31 cellular contexts compared by ENCODE assay signal in genomic region chr1:228246216-228246900, GRCh38.
"Had no signal": no experiment of that assay in that cellular context is flagged by ENCODE, and none has a peak within 500 bp of the region (broad histone marks: within the 10 kb centered on the region; RNA-seq: fewer than 3 reads in every experiment).

No MANE protein-coding gene starts in this region.

- ATAC-seq: Panc1, SK-N-SH treated with all-trans-retinoic acid at 6 μM for 48 hours had no signal

- H3K4me3 ChIP-seq: ascending aorta, MG63 had no signal

- H3K4me1 ChIP-seq: ascending aorta had no signal

- DNase-seq: activated B cell treated with CpG ODN at 0.5 μM for 24 hours; activated CD4-positive, alpha-beta memory T cell treated with anti-CD3 and anti-CD28 coated beads, Interleukin-2, amount 10 ng/mL, durations not matched to agents 7 days and 5 days; activated CD4-positive, alpha-beta T cell treated with anti-CD3 and anti-CD28 coated beads for 4 hours; activated CD4-positive, CD25-positive, alpha-beta regulatory T cell treated with anti-CD3 and anti-CD28 coated beads, Interleukin-2, amount 50 U/mL, for 72 hours; activated gamma-delta T cell; activated naive CD4-positive, alpha-beta T cell treated with Interleukin-2 at 50 U/mL for 16 hours; activated naive CD8-positive, alpha-beta T cell treated with anti-CD3 and anti-CD28 coated beads, Interleukin-2, amount 10 ng/mL, durations not matched to agents 7 days and 5 days; activated T-cell treated with anti-CD3 and anti-CD28 coated beads, Interleukin-2, amount 50 U/mL, for 24 hours; amygdala; Kasumi-1; KG1; MG63; NCI-H1048; NCI-H1105 treated with DMSO at 0.1 percent for 48 hours; NCI-H1436; NCI-H1694; NCI-H1930; NCI-H2081 treated with DMSO at 0.1 percent for 48 hours; NCI-H345; NCI-H524 treated with DMSO at 0.1 percent for 48 hours; SIG-M5; SW 1271; T-helper 1 cell; T-helper 2 cell; T-helper 9 cell had no signal

- H3K27ac ChIP-seq: ascending aorta, VCaP had no signal

- H3K4me1 Mint-ChIP-seq: activated B cell treated with CpG ODN at 0.5 μM for 24 hours; activated CD4-positive, alpha-beta memory T cell treated with anti-CD3 and anti-CD28 coated beads, Interleukin-2, amount 10 ng/mL, durations not matched to agents 7 days and 5 days had no signal

- H3K4me3 Mint-ChIP-seq: activated B cell treated with CpG ODN at 0.5 μM for 24 hours; activated CD4-positive, alpha-beta memory T cell treated with anti-CD3 and anti-CD28 coated beads, Interleukin-2, amount 10 ng/mL, durations not matched to agents 7 days and 5 days; activated naive CD8-positive, alpha-beta T cell treated with anti-CD3 and anti-CD28 coated beads, Interleukin-2, amount 10 ng/mL, durations not matched to agents 7 days and 5 days; activated T-cell treated with anti-CD3 and anti-CD28 coated beads, Interleukin-2, amount 50 U/mL, for 24 hours; IgD-negative memory B cell had no signal

- H3K27me3 Mint-ChIP-seq: activated B cell treated with CpG ODN at 0.5 μM for 24 hours; activated CD4-positive, alpha-beta memory T cell treated with anti-CD3 and anti-CD28 coated beads, Interleukin-2, amount 10 ng/mL, durations not matched to agents 7 days and 5 days; activated naive CD8-positive, alpha-beta T cell treated with anti-CD3 and anti-CD28 coated beads, Interleukin-2, amount 10 ng/mL, durations not matched to agents 7 days and 5 days; activated T-cell treated with anti-CD3 and anti-CD28 coated beads, Interleukin-2, amount 50 U/mL, for 24 hours; IgD-negative memory B cell had no signal

- H3K27ac Mint-ChIP-seq: activated B cell treated with CpG ODN at 0.5 μM for 24 hours; activated CD4-positive, alpha-beta memory T cell treated with anti-CD3 and anti-CD28 coated beads, Interleukin-2, amount 10 ng/mL, durations not matched to agents 7 days and 5 days; activated naive CD8-positive, alpha-beta T cell treated with anti-CD3 and anti-CD28 coated beads, Interleukin-2, amount 10 ng/mL, durations not matched to agents 7 days and 5 days; activated T-cell treated with anti-CD3 and anti-CD28 coated beads, Interleukin-2, amount 50 U/mL, for 24 hours; activated T-helper 2 cell treated with anti-CD3 and anti-CD28 coated beads, Interferon-gamma antibody, Interleukin-2, Interleukin-4, amounts not matched to agents 10 μg/mL and 5 μg/mL and 100 μg/mL, durations not matched to agents 14 hours and 24 hours and 36 hours; IgD-negative memory B cell had no signal

- H3K27me3 ChIP-seq: ascending aorta, MG63 had no signal
